Comparison of ENCODE assay signal across 21 cellular contexts in genomic region chr17:14942511-14943185, GRCh38.
DNase-seq lines count a peak whose midpoint lies in the region; ATAC-seq, FAIRE-seq and TF ChIP-seq lines count a peak whose summit lies in the region.
"Had no signal": no experiment of that assay in that cellular context is flagged by ENCODE, and none has a peak within 500 bp of the region (broad histone marks: within the 10 kb centered on the region; RNA-seq: fewer than 3 reads in every experiment).

No MANE protein-coding gene starts in this region.

- H3K4me1 ChIP-seq in neuronal stem cell (ENCODE audit: control insufficient read depth in 2 of 2, insufficient read depth in 1 of 2, low read depth in 1 of 2, low read length in 2 of 2) (peaks cover 0 to 7% of the 10 kb centered on the region in 2 donors), pancreas (peaks cover 0 to 8% (median 6%) of the 10 kb centered on the region in 3 donors)
- H3K4me1 ChIP-seq: SJCRH30, uterus had no signal

- H3K4me2 ChIP-seq in neuronal stem cell (ENCODE audit: insufficient read depth, low read length, poor library complexity, severe bottlenecking), result no peak overlapping the region

- no CpG with 5 or more reads among the region's 3 CpGs for WGBS in neuronal stem cell (ENCODE audit: extremely low coverage in 2 of 2, insufficient read length in 2 of 2, insufficient replicate concordance in 1 of 2), 2 donors
- WGBS in pancreas, 2 donors, result 72 to 76% methylated on average over 3 of the region's 3 CpGs

- H3K79me1 ChIP-seq in neuronal stem cell (ENCODE audit: low read depth, low read length), result no peaks in the 10 kb centered on the region

- H2AK5ac ChIP-seq in neuronal stem cell (ENCODE audit: low read depth, low read length), result no peak overlapping the region

- H3K4ac ChIP-seq in neuronal stem cell (ENCODE audit: low read length), result no peak overlapping the region

- H3K27me3 ChIP-seq in neuronal stem cell (ENCODE audit: control insufficient read depth in 3 of 3, insufficient read depth in 3 of 3, low read depth in 1 of 3, low read length in 3 of 3) (no peaks in the 10 kb centered on the region), pancreas (no peaks in the 10 kb centered on the region)
- H3K27me3 ChIP-seq: SJCRH30, uterus had no signal

- H4K91ac ChIP-seq in neuronal stem cell (ENCODE audit: low read depth, low read length, poor library complexity), result no peak overlapping the region

- no peak overlapping the region for H3K27ac ChIP-seq in neuronal stem cell (replicated peaks; ENCODE audit: low read length)
- H3K27ac ChIP-seq in pancreas, result no peak overlapping the region
- H3K27ac ChIP-seq: SJCRH30, uterus had no signal

- ATAC-seq in GM19452 (IDR thresholded peaks at IDR 0.05; ENCODE audit: unreplicated experiment) (no peak), pancreas (no peak), GM19035 (IDR thresholded peaks at IDR 0.05; ENCODE audit: unreplicated experiment) (no peak)
- ATAC-seq: left colon had no signal

- no peak overlapping the region for H2BK12ac ChIP-seq in neuronal stem cell (ENCODE audit: low read length)

- TF ChIP-seq CTCF in choroid plexus epithelial cell (conservative IDR thresholded peaks at IDR 0.05; ENCODE audit: low read depth, low read length) (no peak), pancreas (IDR thresholded peaks at IDR 0.05) (no peak)

- intact Hi-C loops in pancreas (cut with DNase I), result no loop called here

- H3K14ac ChIP-seq in neuronal stem cell (ENCODE audit: low read length), result no peak overlapping the region

- no peak overlapping the region for H2BK5ac ChIP-seq in neuronal stem cell (ENCODE audit: low read length)

- FAIRE-seq in pancreas (lab: Jason Lieb, UNC), result no peak
- FAIRE-seq: frontal cortex had no signal

- peak overlapping the region; percentile 19 for H2AFZ ChIP-seq in neuronal stem cell (ENCODE audit: low read length)

- no peak overlapping the region for H4K8ac ChIP-seq in neuronal stem cell (ENCODE audit: low read depth, low read length)

- H3K18ac ChIP-seq in neuronal stem cell (ENCODE audit: low read length), result no peak overlapping the region

- peaks cover 0 to 8% of the 10 kb centered on the region in 2 donors for H3K9me3 ChIP-seq in neuronal stem cell (replicated peaks in 1 of 2; ENCODE audit: control insufficient read depth in 2 of 2, insufficient read depth in 1 of 2, low read depth in 1 of 2, low read length in 2 of 2)
- no peaks in the 10 kb centered on the region for H3K9me3 ChIP-seq in pancreas
- H3K9me3 ChIP-seq: SJCRH30, uterus had no signal

- DNase-seq in EH (ENCODE audit: low read depth) (peak; percentile 62), LoVo (ENCODE audit: low spot score) (peak; percentile 2), choroid plexus epithelial cell (ENCODE audit: low read depth) (peak; percentile 13), neuronal stem cell (ENCODE audit: low spot score) (no peak), pancreas (no peak)
- DNase-seq in activated naive CD4-positive, alpha-beta T cell treated with anti-CD3 and anti-CD28 coated beads, Interleukin-2, amount 50 U/mL, for 16 hours, result no peak
- DNase-seq: activated CD4-positive, CD25-positive, alpha-beta regulatory T cell treated with anti-CD3 and anti-CD28 coated beads, Interleukin-2, amount 50 U/mL, for 72 hours; activated naive CD8-positive, alpha-beta T cell treated with anti-CD3 and anti-CD28 coated beads, Interleukin-2, amount 10 ng/mL, durations not matched to agents 7 days and 5 days; CD4-positive, CD25-positive, alpha-beta regulatory T cell; cortex of kidney; left colon; NCI-H82; OCI-M1; retina; SJCRH30; stimulated activated CD4-positive, alpha-beta T cell treated with anti-CD3 and anti-CD28 coated beads, Interleukin-12 subunit alpha, Interleukin-12 subunit beta, amount 100 ng/mL, for 4 hours; stimulated activated CD8-positive, alpha-beta memory T cell treated with anti-CD3 and anti-CD28 coated beads, Interleukin-4, amount 100 ng/mL, for 48 hours; uterus had no signal

- no peak overlapping the region for H2BK120ac ChIP-seq in neuronal stem cell (ENCODE audit: low read depth, low read length)

- H3K4me3 ChIP-seq in choroid plexus epithelial cell (ENCODE audit: low read depth, low read length) (no peak overlapping the region), neuronal stem cell (ENCODE audit: low read length in 2 of 2) (no peak overlapping the region), pancreas (no peak overlapping the region)
- H3K4me3 ChIP-seq: SJCRH30, uterus had no signal

- H3K9ac ChIP-seq in neuronal stem cell (ENCODE audit: low read depth, low read length, poor library complexity), result no peak overlapping the region

- H3K36me3 ChIP-seq in neuronal stem cell (replicated peaks in 1 of 2; ENCODE audit: control insufficient read depth in 2 of 2, insufficient read depth in 2 of 2, low read length in 2 of 2), result no peaks in the 10 kb centered on the region
- no peaks in the 10 kb centered on the region for H3K36me3 ChIP-seq in pancreas
- H3K36me3 ChIP-seq: SJCRH30, uterus had no signal

- H3K23ac ChIP-seq in neuronal stem cell (ENCODE audit: low read depth, low read length, poor library complexity), result no peak overlapping the region

- no peak overlapping the region for H2BK15ac ChIP-seq in neuronal stem cell (ENCODE audit: low read length)

Comparison
In these comparisons a context has a peak if more than half of its experiments do, and no peak if none do; other contexts are left out.
1. DNase-seq: peak in EH (single experiment), LoVo (single experiment) and choroid plexus epithelial cell (single experiment); none in neuronal stem cell (single experiment), activated naive CD4-positive, alpha-beta T cell treated with anti-CD3 and anti-CD28 coated beads, Interleukin-2, amount 50 U/mL, for 16 hours (single experiment) and pancreas (0 of 6).